2 cellular contexts compared by ENCODE assay signal in the genomic region with DNA sequence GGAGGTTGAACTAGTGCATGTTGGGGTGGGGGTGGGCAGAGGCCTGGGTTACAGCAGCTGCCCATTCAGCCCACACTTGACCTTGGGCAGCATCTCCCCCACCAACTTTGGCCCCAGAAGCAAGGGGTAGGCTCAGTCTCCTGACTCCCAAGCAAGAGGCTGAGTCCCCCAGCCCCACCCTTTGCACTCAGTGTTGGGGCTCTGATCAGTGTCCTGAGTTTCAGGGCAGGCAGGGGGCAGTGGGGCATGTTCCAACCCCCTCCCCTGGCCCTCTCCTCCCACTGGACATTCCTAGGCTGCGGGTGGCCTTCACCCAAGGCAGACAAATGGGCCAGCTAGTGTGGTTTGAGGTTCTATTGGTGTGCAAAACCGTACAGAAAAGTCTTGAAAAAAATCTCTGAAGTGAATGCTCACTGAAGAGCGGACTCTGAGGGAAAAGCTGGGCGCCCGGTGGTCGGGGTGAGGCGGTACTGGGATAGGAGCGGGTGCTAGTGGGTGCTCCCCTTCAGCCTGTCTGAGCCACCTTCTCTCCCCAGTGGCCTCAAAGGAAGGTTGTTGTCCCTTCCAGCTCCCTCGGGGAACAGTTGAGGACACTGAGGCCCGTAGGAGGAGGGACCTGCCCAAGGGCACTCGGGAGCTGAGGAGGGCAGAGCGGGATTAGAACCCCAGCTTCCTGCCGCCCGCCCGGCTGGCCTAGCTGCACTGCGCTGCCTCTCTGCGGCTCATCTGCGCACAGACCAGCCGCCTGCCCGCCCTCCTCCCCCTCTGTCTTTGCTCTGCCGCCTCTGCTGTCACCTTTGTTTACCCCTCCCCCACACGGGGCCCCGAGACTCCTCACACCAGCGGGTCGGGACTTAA.
A peak's percentile ranks its signal among the peaks of the same experiment; 100 is the strongest.
TF ChIP-seq lines count a peak whose summit lies in the region.

No MANE protein-coding gene starts in this region.

TF ChIP-seq in neural cell, 6 proteins besides CTCF, POLR2A, EP300 and RAD21:
- TF ChIP-seq, protein P1, sequence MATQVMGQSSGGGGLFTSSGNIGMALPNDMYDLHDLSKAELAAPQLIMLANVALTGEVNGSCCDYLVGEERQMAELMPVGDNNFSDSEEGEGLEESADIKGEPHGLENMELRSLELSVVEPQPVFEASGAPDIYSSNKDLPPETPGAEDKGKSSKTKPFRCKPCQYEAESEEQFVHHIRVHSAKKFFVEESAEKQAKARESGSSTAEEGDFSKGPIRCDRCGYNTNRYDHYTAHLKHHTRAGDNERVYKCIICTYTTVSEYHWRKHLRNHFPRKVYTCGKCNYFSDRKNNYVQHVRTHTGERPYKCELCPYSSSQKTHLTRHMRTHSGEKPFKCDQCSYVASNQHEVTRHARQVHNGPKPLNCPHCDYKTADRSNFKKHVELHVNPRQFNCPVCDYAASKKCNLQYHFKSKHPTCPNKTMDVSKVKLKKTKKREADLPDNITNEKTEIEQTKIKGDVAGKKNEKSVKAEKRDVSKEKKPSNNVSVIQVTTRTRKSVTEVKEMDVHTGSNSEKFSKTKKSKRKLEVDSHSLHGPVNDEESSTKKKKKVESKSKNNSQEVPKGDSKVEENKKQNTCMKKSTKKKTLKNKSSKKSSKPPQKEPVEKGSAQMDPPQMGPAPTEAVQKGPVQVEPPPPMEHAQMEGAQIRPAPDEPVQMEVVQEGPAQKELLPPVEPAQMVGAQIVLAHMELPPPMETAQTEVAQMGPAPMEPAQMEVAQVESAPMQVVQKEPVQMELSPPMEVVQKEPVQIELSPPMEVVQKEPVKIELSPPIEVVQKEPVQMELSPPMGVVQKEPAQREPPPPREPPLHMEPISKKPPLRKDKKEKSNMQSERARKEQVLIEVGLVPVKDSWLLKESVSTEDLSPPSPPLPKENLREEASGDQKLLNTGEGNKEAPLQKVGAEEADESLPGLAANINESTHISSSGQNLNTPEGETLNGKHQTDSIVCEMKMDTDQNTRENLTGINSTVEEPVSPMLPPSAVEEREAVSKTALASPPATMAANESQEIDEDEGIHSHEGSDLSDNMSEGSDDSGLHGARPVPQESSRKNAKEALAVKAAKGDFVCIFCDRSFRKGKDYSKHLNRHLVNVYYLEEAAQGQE (IDR thresholded peaks at IDR 0.05; ENCODE audit: borderline replicate concordance): no peak
- no peak for TF ChIP-seq EZH2 (IDR thresholded peaks at IDR 0.05; ENCODE audit: borderline replicate concordance, insufficient read depth, low read length, poor library complexity, severe bottlenecking)
- peak; percentile 39 for TF ChIP-seq POLR2AphosphoS5 (IDR thresholded peaks at IDR 0.05)
- peak; percentile 57 for TF ChIP-seq SMC3 (conservative IDR thresholded peaks at IDR 0.05; ENCODE audit: poor library complexity)
- no peak for TF ChIP-seq TAF1 (IDR thresholded peaks at IDR 0.05; ENCODE audit: low read depth)
- TF ChIP-seq MXI1 (conservative IDR thresholded peaks at IDR 0.05; ENCODE audit: poor library complexity, severe bottlenecking): peak; percentile 30

TF ChIP-seq in HepG2, 621 proteins besides CTCF, POLR2A, EP300 and RAD21:
- TF ChIP-seq NR3C1 (CRISPR knock-in tag; IDR thresholded peaks at IDR 0.05): no peak
- no peak for TF ChIP-seq NCOA5 (CRISPR knock-in tag; IDR thresholded peaks at IDR 0.05)
- TF ChIP-seq, protein P2, sequence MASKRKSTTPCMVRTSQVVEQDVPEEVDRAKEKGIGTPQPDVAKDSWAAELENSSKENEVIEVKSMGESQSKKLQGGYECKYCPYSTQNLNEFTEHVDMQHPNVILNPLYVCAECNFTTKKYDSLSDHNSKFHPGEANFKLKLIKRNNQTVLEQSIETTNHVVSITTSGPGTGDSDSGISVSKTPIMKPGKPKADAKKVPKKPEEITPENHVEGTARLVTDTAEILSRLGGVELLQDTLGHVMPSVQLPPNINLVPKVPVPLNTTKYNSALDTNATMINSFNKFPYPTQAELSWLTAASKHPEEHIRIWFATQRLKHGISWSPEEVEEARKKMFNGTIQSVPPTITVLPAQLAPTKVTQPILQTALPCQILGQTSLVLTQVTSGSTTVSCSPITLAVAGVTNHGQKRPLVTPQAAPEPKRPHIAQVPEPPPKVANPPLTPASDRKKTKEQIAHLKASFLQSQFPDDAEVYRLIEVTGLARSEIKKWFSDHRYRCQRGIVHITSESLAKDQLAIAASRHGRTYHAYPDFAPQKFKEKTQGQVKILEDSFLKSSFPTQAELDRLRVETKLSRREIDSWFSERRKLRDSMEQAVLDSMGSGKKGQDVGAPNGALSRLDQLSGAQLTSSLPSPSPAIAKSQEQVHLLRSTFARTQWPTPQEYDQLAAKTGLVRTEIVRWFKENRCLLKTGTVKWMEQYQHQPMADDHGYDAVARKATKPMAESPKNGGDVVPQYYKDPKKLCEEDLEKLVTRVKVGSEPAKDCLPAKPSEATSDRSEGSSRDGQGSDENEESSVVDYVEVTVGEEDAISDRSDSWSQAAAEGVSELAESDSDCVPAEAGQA (IDR thresholded peaks at IDR 0.05; ENCODE audit: low read depth): no peak
- TF ChIP-seq, protein P2 (CRISPR knock-in tag; IDR thresholded peaks at IDR 0.05; ENCODE audit: borderline replicate concordance): no peak
- no peak for TF ChIP-seq ZNF432 (CRISPR knock-in tag; IDR thresholded peaks at IDR 0.05; ENCODE audit: borderline replicate concordance)
- no peak for TF ChIP-seq HOXA7 (CRISPR knock-in tag; IDR thresholded peaks at IDR 0.05)
